Comparison of ENCODE assay signal across 26 cellular contexts in the genomic region with DNA sequence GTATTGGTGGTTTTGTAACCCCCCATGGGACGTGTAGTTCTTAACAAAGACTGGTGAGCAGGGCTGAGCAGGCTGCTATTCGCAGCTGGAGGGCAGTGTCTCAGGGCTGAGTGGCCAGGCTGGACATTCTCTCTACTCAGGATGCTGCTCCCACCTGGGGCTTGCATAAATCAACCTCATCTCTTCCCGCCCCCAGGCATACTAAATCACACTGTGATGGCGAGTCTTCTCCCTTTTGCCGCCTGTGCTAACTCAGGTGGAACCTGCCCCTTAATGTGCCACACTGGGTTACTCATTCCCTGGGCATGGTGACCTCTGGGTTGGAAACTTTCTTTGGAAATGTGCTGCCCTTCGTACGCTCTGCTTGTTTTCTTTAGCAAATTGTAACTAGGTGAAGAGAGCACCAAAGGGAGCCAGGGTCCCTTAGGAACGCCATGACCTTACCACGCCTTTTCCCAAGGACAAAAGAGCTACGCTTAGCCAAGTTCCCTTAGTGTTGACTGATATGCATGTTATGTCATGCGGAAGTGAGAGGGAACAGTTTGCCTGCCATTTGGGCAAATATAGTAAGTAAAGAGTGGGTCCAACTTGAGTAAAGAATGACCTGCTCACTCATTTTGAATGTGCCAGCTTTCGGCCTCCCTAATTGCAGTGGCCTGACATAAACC. TPM values are rescaled to one million over a fixed set of nuclear protein-coding genes. Genes with fewer than 3 reads are reported as not detected.
DNase-seq lines count a peak whose midpoint lies in the region; ATAC-seq and TF ChIP-seq lines count a peak whose summit lies in the region.
"Had no signal": no experiment of that assay in that cellular context is flagged by ENCODE, and none has a peak within 500 bp of the region (broad histone marks: within the 10 kb centered on the region; RNA-seq: fewer than 3 reads in every experiment).

No MANE protein-coding gene starts in this region.

- DNase-seq in NCI-H2171 treated with DMSO at 0.1 percent for 48 hours (lab: John Stamatoyannopoulos, UW) (peak; percentile 32), NCI-H2171 (lab: John Stamatoyannopoulos, UW) (no peak), left ventricle myocardium superior (no peak), right lobe of liver (peak; percentile 29 to 75 (median 68)), type B pancreatic cell (ENCODE audit: extremely low spot score, unreplicated experiment) (no peak), tibial nerve (ENCODE audit: low spot score in 2 of 2) (no peak)
- DNase-seq in activated T-cell treated with anti-CD3 and anti-CD28 coated beads, Interleukin-2, amount 50 U/mL, for 48 hours = no peak
- no peak for DNase-seq in stimulated activated effector memory CD8-positive, alpha-beta T cell treated with anti-CD3 and anti-CD28 coated beads, Interleukin-12 subunit alpha, Interleukin-12 subunit beta, amount 100 ng/mL, for 72 hours (ENCODE audit: low spot score in 2 of 2)
- DNase-seq: activated CD4-positive, alpha-beta T cell treated with anti-CD3 and anti-CD28 coated beads for 1 hour; activated CD8-positive, alpha-beta memory T cell treated with anti-CD3 and anti-CD28 coated beads, Interleukin-2, amount 10 ng/mL, durations not matched to agents 7 days and 5 days; AML-193; cerebellar nuclear complex; effector CD8-positive, alpha-beta T cell; Karpas-422; NCI-H2029 treated with DMSO at 0.1 percent for 48 hours; NCI-H524 treated with DMSO at 0.1 percent for 48 hours; occipital lobe; stimulated activated naive B cell treated with anti-CD40 and anti-IgM and Interleukin-4, amounts not matched to agents 10 μg/mL and 1 μg/mL and 100 μg/mL, for 72 hours; T-cell; transverse colon had no signal

- H3K4me1 ChIP-seq in right lobe of liver = peaks cover 0 to 30% (median 13%) of the 10 kb centered on the region in 4 donors
- H3K4me1 ChIP-seq in tibial nerve = peaks cover 0 to 4% (median 2%) of the 10 kb centered on the region in 4 donors
- H3K4me1 ChIP-seq: esophagus muscularis mucosa, gastroesophageal sphincter, HAP-1, transverse colon had no signal

- H3K27ac Mint-ChIP-seq in type B pancreatic cell = peak overlapping the region; percentile 18
- no peak overlapping the region for H3K27ac Mint-ChIP-seq in stimulated activated effector memory CD8-positive, alpha-beta T cell treated with anti-CD3 and anti-CD28 coated beads, Interleukin-12 subunit alpha, Interleukin-12 subunit beta, amount 100 ng/mL, for 72 hours
- H3K27ac Mint-ChIP-seq: activated CD8-positive, alpha-beta memory T cell treated with anti-CD3 and anti-CD28 coated beads, Interleukin-2, amount 10 ng/mL, durations not matched to agents 7 days and 5 days; activated naive CD8-positive, alpha-beta T cell; stimulated activated naive B cell treated with anti-CD40 and anti-IgM and Interleukin-4, amounts not matched to agents 10 μg/mL and 1 μg/mL and 100 μg/mL, for 72 hours; T-cell had no signal

- no peaks in the 10 kb centered on the region for H3K27me3 Mint-ChIP-seq in type B pancreatic cell
- H3K27me3 Mint-ChIP-seq: activated CD8-positive, alpha-beta memory T cell treated with anti-CD3 and anti-CD28 coated beads, Interleukin-2, amount 10 ng/mL, durations not matched to agents 7 days and 5 days; stimulated activated naive B cell treated with anti-CD40 and anti-IgM and Interleukin-4, amounts not matched to agents 10 μg/mL and 1 μg/mL and 100 μg/mL, for 72 hours had no signal

- H3K27ac ChIP-seq in right lobe of liver = peak overlapping the region; percentile 28 to 70 (median 67)
- no peak overlapping the region for H3K27ac ChIP-seq in tibial nerve
- H3K27ac ChIP-seq: 22Rv1, esophagus muscularis mucosa, gastroesophageal sphincter, transverse colon had no signal

- ATAC-seq in left ventricle myocardium superior = peak; percentile 89
- peak; percentile 76 to 89 (median 82) for ATAC-seq in right lobe of liver
- ATAC-seq in stimulated activated effector memory CD8-positive, alpha-beta T cell treated with anti-CD3 and anti-CD28 coated beads, Interleukin-12 subunit alpha, Interleukin-12 subunit beta, amount 100 ng/mL, for 72 hours = no peak
- ATAC-seq: activated CD8-positive, alpha-beta memory T cell treated with anti-CD3 and anti-CD28 coated beads, Interleukin-2, amount 10 ng/mL, durations not matched to agents 7 days and 5 days; gastroesophageal sphincter; stimulated activated naive B cell treated with anti-CD40 and anti-IgM and Interleukin-4, amounts not matched to agents 10 μg/mL and 1 μg/mL and 100 μg/mL, for 72 hours; T-cell had no signal

- H3K9me3 Mint-ChIP-seq in type B pancreatic cell = peaks cover 9% of the 10 kb centered on the region
- H3K9me3 Mint-ChIP-seq in stimulated activated effector memory CD8-positive, alpha-beta T cell treated with anti-CD3 and anti-CD28 coated beads, Interleukin-12 subunit alpha, Interleukin-12 subunit beta, amount 100 ng/mL, for 72 hours = peaks cover 3% of the 10 kb centered on the region
- H3K9me3 Mint-ChIP-seq: stimulated activated naive B cell treated with anti-CD40 and anti-IgM and Interleukin-4, amounts not matched to agents 10 μg/mL and 1 μg/mL and 100 μg/mL, for 72 hours had no signal

- 27% methylated on average over 8 of the region's 12 CpGs for WGBS in right lobe of liver (ENCODE audit: insufficient coverage, low coverage, low lambda C conversion rate, missing lambda C conversion rate)
- WGBS in tibial nerve, 2 donors = 83% methylated on average over 12 of the region's 12 CpGs

- no peak overlapping the region for H3K4me3 Mint-ChIP-seq in type B pancreatic cell
- H3K4me3 Mint-ChIP-seq in stimulated activated effector memory CD8-positive, alpha-beta T cell treated with anti-CD3 and anti-CD28 coated beads, Interleukin-12 subunit alpha, Interleukin-12 subunit beta, amount 100 ng/mL, for 72 hours = no peak overlapping the region
- H3K4me3 Mint-ChIP-seq: activated CD8-positive, alpha-beta memory T cell treated with anti-CD3 and anti-CD28 coated beads, Interleukin-2, amount 10 ng/mL, durations not matched to agents 7 days and 5 days; activated naive CD8-positive, alpha-beta T cell; stimulated activated naive B cell treated with anti-CD40 and anti-IgM and Interleukin-4, amounts not matched to agents 10 μg/mL and 1 μg/mL and 100 μg/mL, for 72 hours; T-cell had no signal

- TF ChIP-seq EP300 in tibial nerve (IDR thresholded peaks at IDR 0.05) = no peak

- H3K36me3 Mint-ChIP-seq in type B pancreatic cell = no peaks in the 10 kb centered on the region
- H3K36me3 Mint-ChIP-seq in stimulated activated effector memory CD8-positive, alpha-beta T cell treated with anti-CD3 and anti-CD28 coated beads, Interleukin-12 subunit alpha, Interleukin-12 subunit beta, amount 100 ng/mL, for 72 hours = peaks cover 2% of the 10 kb centered on the region
- H3K36me3 Mint-ChIP-seq: activated CD8-positive, alpha-beta memory T cell treated with anti-CD3 and anti-CD28 coated beads, Interleukin-2, amount 10 ng/mL, durations not matched to agents 7 days and 5 days; activated naive CD8-positive, alpha-beta T cell; stimulated activated naive B cell treated with anti-CD40 and anti-IgM and Interleukin-4, amounts not matched to agents 10 μg/mL and 1 μg/mL and 100 μg/mL, for 72 hours; T-cell had no signal

- no peak for TF ChIP-seq POLR2A in right lobe of liver (IDR thresholded peaks at IDR 0.05)
- no peak for TF ChIP-seq POLR2A in tibial nerve (IDR thresholded peaks at IDR 0.05)

- intact Hi-C loops in left ventricle myocardium superior (cut with micrococcal nuclease) = no loop called here
- intact Hi-C loops in right lobe of liver (cut with DNase I) = no loop called here

- H3K4me3 ChIP-seq in right lobe of liver (no peak overlapping the region), tibial nerve (no peak overlapping the region)
- H3K4me3 ChIP-seq: esophagus muscularis mucosa, gastroesophageal sphincter, HAP-1, transverse colon had no signal

- TF ChIP-seq CTCF in right lobe of liver (IDR thresholded peaks at IDR 0.05) = no peak
- TF ChIP-seq CTCF in type B pancreatic cell (conservative IDR thresholded peaks at IDR 0.05) = no peak
- TF ChIP-seq CTCF in tibial nerve (IDR thresholded peaks at IDR 0.05) = no peak

- H3K9me3 ChIP-seq in right lobe of liver (no peaks in the 10 kb centered on the region), tibial nerve (no peaks in the 10 kb centered on the region)
- H3K9me3 ChIP-seq: esophagus muscularis mucosa, gastroesophageal sphincter, HAP-1, transverse colon had no signal

- peaks cover 6% of the 10 kb centered on the region for H3K4me1 Mint-ChIP-seq in type B pancreatic cell (ENCODE audit: unreplicated experiment)
- H3K4me1 Mint-ChIP-seq in stimulated activated effector memory CD8-positive, alpha-beta T cell treated with anti-CD3 and anti-CD28 coated beads, Interleukin-12 subunit alpha, Interleukin-12 subunit beta, amount 100 ng/mL, for 72 hours = no peaks in the 10 kb centered on the region
- H3K4me1 Mint-ChIP-seq: activated CD8-positive, alpha-beta memory T cell treated with anti-CD3 and anti-CD28 coated beads, Interleukin-2, amount 10 ng/mL, durations not matched to agents 7 days and 5 days; T-cell had no signal

- H3K27me3 ChIP-seq in right lobe of liver (no peaks in the 10 kb centered on the region), tibial nerve (no peaks in the 10 kb centered on the region)
- H3K27me3 ChIP-seq: esophagus muscularis mucosa, gastroesophageal sphincter, transverse colon had no signal

- H3K36me3 ChIP-seq in right lobe of liver = no peaks in the 10 kb centered on the region
- no peaks in the 10 kb centered on the region for H3K36me3 ChIP-seq in tibial nerve
- H3K36me3 ChIP-seq: esophagus muscularis mucosa, gastroesophageal sphincter, HAP-1, transverse colon had no signal

RNA-seq across cellular contexts. Expression of a gene that starts 40.4 kb away (rescaled TPM):
- total RNA-seq in left ventricle myocardium superior = 91.2 TPM
- total RNA-seq in right lobe of liver = 10 to 100 TPM; 21.5 to 35.9 (median 24.6) TPM
- 25.7 and 47.1 TPM in 2 replicates for total RNA-seq in type B pancreatic cell (ENCODE audit: low replicate concordance)
- total RNA-seq in tibial nerve = 10 to 100 TPM in 1 of 4 donors, 1 to 10 TPM in 3; 6.3 to 18.1 (median 8.1) TPM
- total RNA-seq: activated CD8-positive, alpha-beta memory T cell treated with anti-CD3 and anti-CD28 coated beads, Interleukin-2, amount 10 ng/mL, durations not matched to agents 7 days and 5 days; lung microvascular endothelial cell had no signal

Comparison
In these comparisons a context has a peak if more than half of its experiments do, and no peak if none do; other contexts are left out.
1. DNase-seq: peak in NCI-H2171 treated with DMSO at 0.1 percent for 48 hours (single experiment) and right lobe of liver (3 of 3); none in NCI-H2171 (single experiment), left ventricle myocardium superior (single experiment), type B pancreatic cell (single experiment), tibial nerve (0 of 2), activated T-cell treated with anti-CD3 and anti-CD28 coated beads, Interleukin-2, amount 50 U/mL, for 48 hours (0 of 2) and stimulated activated effector memory CD8-positive, alpha-beta T cell treated with anti-CD3 and anti-CD28 coated beads, Interleukin-12 subunit alpha, Interleukin-12 subunit beta, amount 100 ng/mL, for 72 hours (0 of 2).
2. H3K27ac ChIP-seq: peak in right lobe of liver (3 of 3); none in tibial nerve (0 of 4).